Comparison of ENCODE assay signal across 27 cellular contexts in the genomic region with DNA sequence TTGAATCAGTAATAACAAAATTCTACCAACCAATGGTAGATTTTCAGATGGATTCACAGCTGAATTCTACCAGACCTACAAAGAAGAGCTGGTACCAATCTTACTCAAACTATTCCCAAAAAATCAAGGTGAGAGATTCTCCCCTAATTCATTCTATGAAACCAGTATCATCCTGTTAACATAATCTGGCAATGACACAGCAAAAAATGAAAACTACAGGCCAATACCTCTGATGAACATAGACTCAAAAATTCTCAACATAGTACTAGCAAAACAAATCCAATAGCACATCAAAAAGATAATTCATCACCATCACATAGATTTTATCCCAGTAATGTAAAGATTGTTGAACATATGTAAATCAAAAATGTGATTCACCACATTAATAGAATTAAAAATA.
"Had no signal": no experiment of that assay in that cellular context is flagged by ENCODE, and none has a peak within 500 bp of the region (broad histone marks: within the 10 kb centered on the region; RNA-seq: fewer than 3 reads in every experiment).

No MANE protein-coding gene starts in this region.

- FAIRE-seq: urothelium cell line had no signal

- H3K4me3 ChIP-seq: neural progenitor cell, ovary, psoas muscle, skin epidermis, smooth muscle cell, spleen, stomach, thoracic aorta, thyroid gland, tibial nerve, upper lobe of left lung, vagina had no signal

- H3K4me2 ChIP-seq: neural progenitor cell, smooth muscle cell had no signal

- H3K27ac ChIP-seq: neural progenitor cell, ovary, parathyroid adenoma, psoas muscle, skin epidermis, spleen, stomach, thoracic aorta, thyroid gland, tibial nerve, upper lobe of left lung, vagina had no signal

- H3K4me1 ChIP-seq: neural progenitor cell, parathyroid adenoma, psoas muscle, spleen, stomach, thyroid gland, tibial nerve, upper lobe of left lung, vagina had no signal

- H3K9me3 ChIP-seq: ovary, psoas muscle, stomach, thoracic aorta, thyroid gland, tibial nerve, upper lobe of left lung, vagina had no signal

- DNase-seq: natural killer cell; occipital lobe; ovary; posterior cingulate gyrus; psoas muscle; right cardiac atrium; spleen; stimulated activated CD4-positive, alpha-beta T cell treated with anti-CD3 and anti-CD28 coated beads, Interleukin-12 subunit alpha, Interleukin-12 subunit beta, amount 100 ng/mL, for 4 hours; stimulated activated CD4-positive, alpha-beta T cell treated with anti-CD3 and anti-CD28 coated beads, Interleukin-1b, Interleukin-23, amount 100 ng/mL, for 48 hours; stimulated activated CD4-positive, alpha-beta T cell treated with anti-CD3 and anti-CD28 coated beads, Interleukin-2, amount 100 ng/mL, for 48 hours; stimulated activated CD4-positive, alpha-beta T cell treated with anti-CD3 and anti-CD28 coated beads, Interleukin-4, amount 100 ng/mL, for 24 hours; stimulated activated naive B cell treated with anti-CD40 and anti-IgM and Interleukin-4, amounts not matched to agents 10 μg/mL and 1 μg/mL and 100 μg/mL, for 72 hours; stimulated activated naive CD4-positive, alpha-beta T cell treated with Interleukin-2 at 50 U/mL for 16 hours; stomach; thyroid gland; trophoblast cell; upper lobe of left lung had no signal

- ATAC-seq: natural killer cell; psoas muscle; right cardiac atrium; sciatic nerve; stimulated activated effector memory CD8-positive, alpha-beta T cell treated with anti-CD3 and anti-CD28 coated beads, Interleukin-12 subunit alpha, Interleukin-12 subunit beta, amount 100 ng/mL, for 72 hours; stimulated activated naive B cell treated with anti-CD40 and anti-IgM and Interleukin-4, amounts not matched to agents 10 μg/mL and 1 μg/mL and 100 μg/mL, for 72 hours had no signal
